10 cellular contexts compared by ENCODE assay signal in genomic region chr10:78805176-78805575, GRCh38.
A peak's percentile ranks its signal among the peaks of the same experiment; 100 is the strongest.
DNase-seq lines count a peak whose midpoint lies in the region; ATAC-seq and TF ChIP-seq lines count a peak whose summit lies in the region.
"Had no signal": no experiment of that assay in that cellular context is flagged by ENCODE, and none has a peak within 500 bp of the region (broad histone marks: within the 10 kb centered on the region; RNA-seq: fewer than 3 reads in every experiment).

No MANE protein-coding gene starts in this region.

- no peak for TF ChIP-seq POLR2A in right lobe of liver (IDR thresholded peaks at IDR 0.05)

- H4K20me1 ChIP-seq in mammary epithelial cell (ENCODE audit: insufficient read depth, low read length) = no peaks in the 10 kb centered on the region

- H3K4me3 ChIP-seq in mammary epithelial cell (replicated peaks in 1 of 3; ENCODE audit: insufficient read depth in 1 of 3, low read depth in 2 of 3, low read length in 3 of 3) (no peak overlapping the region), right lobe of liver (no peak overlapping the region), tibial artery (no peak overlapping the region)

- BruUV-seq in mammary epithelial cell (replicated peaks; lab: Mats Ljungman, UMichigan) = no TSS peak

- dilution Hi-C loops in mammary epithelial cell (cut with HindIII; ENCODE audit: low sequenced_read_pairs) = no loop called here

- CTCF ChIA-PET in mammary epithelial cell (lab: Charles Lee; ENCODE audit: low non-redundant PET) = no interaction called here

- H3K36me3 ChIP-seq in mammary epithelial cell (ENCODE audit: insufficient read depth, low read length) = no peaks in the 10 kb centered on the region
- H3K36me3 ChIP-seq in right lobe of liver = no peaks in the 10 kb centered on the region
- no peaks in the 10 kb centered on the region for H3K36me3 ChIP-seq in tibial artery
- H3K36me3 ChIP-seq: WERI-Rb-1 had no signal

- ATAC-seq in right lobe of liver = peak in 3 of 4 donors; percentile 35 to 55 (median 37)

- H3K79me2 ChIP-seq in mammary epithelial cell (ENCODE audit: insufficient read depth, low read length) = no peaks in the 10 kb centered on the region

- no peak overlapping the region for H3K9ac ChIP-seq in mammary epithelial cell (ENCODE audit: insufficient read depth, low read length)

- WGBS in mammary epithelial cell (ENCODE audit: low coverage, missing lambda C conversion rate) = 16% methylated on average over 3 of the region's 6 CpGs
- 73% methylated on average over 5 of the region's 6 CpGs for WGBS in right lobe of liver (ENCODE audit: insufficient coverage, low coverage, low lambda C conversion rate, missing lambda C conversion rate)

- no peak overlapping the region for H2AFZ ChIP-seq in mammary epithelial cell (ENCODE audit: low read depth, low read length)

- H3K9me3 ChIP-seq in mammary epithelial cell (replicated peaks; ENCODE audit: insufficient read depth, low read length) = no peaks in the 10 kb centered on the region
- H3K9me3 ChIP-seq in right lobe of liver = no peaks in the 10 kb centered on the region
- no peaks in the 10 kb centered on the region for H3K9me3 ChIP-seq in tibial artery

- H3K27ac ChIP-seq in mammary epithelial cell (ENCODE audit: insufficient read depth, low read depth, low read length) (no peak overlapping the region), right lobe of liver (no peak overlapping the region), tibial artery (peak overlapping the region; percentile 74 to 87)
- H3K27ac ChIP-seq: WERI-Rb-1 had no signal

- no peak for TF ChIP-seq CTCF in mammary epithelial cell (conservative IDR thresholded peaks at IDR 0.05 in 1 of 2, IDR thresholded peaks at IDR 0.05 in 1 of 2; ENCODE audit: extremely low read depth in 1 of 2, insufficient read depth in 1 of 2, low read depth in 1 of 2, low read length in 2 of 2)
- no peak for TF ChIP-seq CTCF in right lobe of liver (IDR thresholded peaks at IDR 0.05)
- no peak for TF ChIP-seq CTCF in tibial artery (IDR thresholded peaks at IDR 0.05)

- intact Hi-C loops in mammary epithelial cell (cut with micrococcal nuclease) = no loop called here
- intact Hi-C loops in right lobe of liver (cut with DNase I) = no loop called here
- intact Hi-C loops in tibial artery (cut with DNase I; ENCODE audit: low total_unique reads) = loop anchor here (10.0 kb wide), 2 partner anchors 110 to 170 kb away; no protein-coding TSS in a partner anchor

- in situ Hi-C loops in mammary epithelial cell (cut with MboI; ENCODE audit: low sequenced_read_pairs in 2 of 2) = no loop called here

- H3K4me1 ChIP-seq in mammary epithelial cell (ENCODE audit: insufficient read depth, low read length) (no peaks in the 10 kb centered on the region), right lobe of liver (no peaks in the 10 kb centered on the region), tibial artery (peaks cover 0 to 52% (median 30%) of the 10 kb centered on the region in 4 donors)

- DNase-seq in LHCN-M2 (ENCODE audit: low read depth) (peak; percentile 52), mammary epithelial cell (peak; percentile 65), right lobe of liver (no peak), tibial artery (peak; percentile 74 to 84), middle frontal gyrus (ENCODE audit: extremely low spot score, low spot score) (no peak), midbrain (lab: John Stamatoyannopoulos, UW) (no peak), NCI-H1930 (lab: John Stamatoyannopoulos, UW) (no peak)
- DNase-seq in activated CD8-positive, alpha-beta memory T cell treated with anti-CD3 and anti-CD28 coated beads, Interleukin-2, amount 50 U/mL, for 4 hours = no peak
- DNase-seq: MM.1S, WERI-Rb-1 had no signal

- no peak overlapping the region for H3K4me2 ChIP-seq in mammary epithelial cell (ENCODE audit: insufficient read depth, low read depth, low read length)

- H3K27me3 ChIP-seq in mammary epithelial cell (ENCODE audit: insufficient read depth, low read length) (peaks cover 11% of the 10 kb centered on the region), right lobe of liver (no peaks in the 10 kb centered on the region), tibial artery (no peaks in the 10 kb centered on the region)

Comparison
In these comparisons a context has a peak if more than half of its experiments do, and no peak if none do; other contexts are left out.
1. DNase-seq: peak in LHCN-M2 (single experiment), mammary epithelial cell (single experiment) and tibial artery (2 of 2); none in right lobe of liver (0 of 3), middle frontal gyrus (single experiment), midbrain (single experiment), NCI-H1930 (0 of 2) and activated CD8-positive, alpha-beta memory T cell treated with anti-CD3 and anti-CD28 coated beads, Interleukin-2, amount 50 U/mL, for 4 hours (single experiment).
2. H3K27ac ChIP-seq: peak in tibial artery (2 of 2); none in mammary epithelial cell (single experiment) and right lobe of liver (0 of 3).